In genomic region chr7:84912018-84912417, GRCh38 we compare ENCODE assay signal across 19 cellular contexts.
DNase-seq lines count a peak whose midpoint lies in the region; ATAC-seq, FAIRE-seq and TF ChIP-seq lines count a peak whose summit lies in the region.
"Had no signal": no experiment of that assay in that cellular context is flagged by ENCODE, and none has a peak within 500 bp of the region (broad histone marks: within the 10 kb centered on the region; RNA-seq: fewer than 3 reads in every experiment).

No MANE protein-coding gene starts in this region.

- ATAC-seq in aorta (ENCODE audit: low FRiP score): no peak

- no peaks in the 10 kb centered on the region for H3K79me1 ChIP-seq in H1 (ENCODE audit: low read depth, low read length)

- H2AK5ac ChIP-seq in H1 (ENCODE audit: low read depth, low read length): no peak overlapping the region

- H4K8ac ChIP-seq in H1 (ENCODE audit: extremely low read depth, insufficient read depth, low read length): no peak overlapping the region

- H3K4ac ChIP-seq in H1 (replicated peaks; ENCODE audit: insufficient read length, low read depth, low read length): no peak overlapping the region

- TF ChIP-seq CTCF in H1 (IDR thresholded peaks at IDR 0.05; ENCODE audit: control extremely low read depth in 1 of 3, insufficient read depth in 1 of 3, low read depth in 1 of 3, low read length in 3 of 3): no peak
- TF ChIP-seq CTCF in D721Med (IDR thresholded peaks at IDR 0.05; ENCODE audit: insufficient read depth, missing control alignments): no peak

- no peaks in the 10 kb centered on the region for H3K9me3 ChIP-seq in HUES64 (ENCODE audit: insufficient read depth, low read depth, low read length)
- no peaks in the 10 kb centered on the region for H3K9me3 ChIP-seq in H1 (ENCODE audit: insufficient read depth in 2 of 2, low read depth in 1 of 2, low read length in 1 of 2)
- H3K9me3 ChIP-seq in aorta (ENCODE audit: control insufficient read depth, low read length): no peaks in the 10 kb centered on the region
- H3K9me3 ChIP-seq: BLaER1 treated with 17β-estradiol and CSF1 and Interleukin-3, amounts not matched to agents 10 nM and 100 nM had no signal

- H2BK20ac ChIP-seq in H1 (ENCODE audit: low read length): no peak overlapping the region

- H4K91ac ChIP-seq in H1 (replicated peaks; ENCODE audit: insufficient read length, low read length): no peak overlapping the region

- no peak overlapping the region; a peak in 1 of 4 replicates for H3K4me2 ChIP-seq in H1 (ENCODE audit: insufficient read depth in 1 of 2, low read depth in 2 of 2, low read length in 2 of 2)
- H3K4me2 ChIP-seq: BLaER1 treated with 17β-estradiol and CSF1 and Interleukin-3, amounts not matched to agents 10 nM and 100 nM had no signal

- no peaks in the 10 kb centered on the region for H3K27me3 ChIP-seq in HUES64 (ENCODE audit: insufficient read depth, low read length)
- H3K27me3 ChIP-seq in H1 (replicated peaks in 1 of 4; ENCODE audit: control insufficient read depth in 3 of 4, extremely low read depth in 1 of 4, insufficient read depth in 3 of 4, low read length in 3 of 4): no peaks in the 10 kb centered on the region
- no peaks in the 10 kb centered on the region for H3K27me3 ChIP-seq in aorta (ENCODE audit: control insufficient read depth in 1 of 2, insufficient read depth in 2 of 2, low read length in 1 of 2)
- H3K27me3 ChIP-seq: BLaER1 treated with 17β-estradiol and CSF1 and Interleukin-3, amounts not matched to agents 10 nM and 100 nM had no signal

- H3K4me3 ChIP-seq in HUES64 (ENCODE audit: low read length) (no peak overlapping the region), H1 (ENCODE audit: extremely low read depth in 1 of 4, insufficient read depth in 2 of 4, low read depth in 3 of 4, low read length in 4 of 4) (peak overlapping the region in 1 of 4 experiments; percentile 29; a peak in 1 of 8 replicates), aorta (ENCODE audit: low read length in 2 of 2) (no peak overlapping the region)
- H3K4me3 ChIP-seq: BLaER1 treated with 17β-estradiol and CSF1 and Interleukin-3, amounts not matched to agents 10 nM and 100 nM had no signal

- no peaks in the 10 kb centered on the region for H3K36me3 ChIP-seq in HUES64 (ENCODE audit: insufficient read depth, low read length)
- no peaks in the 10 kb centered on the region for H3K36me3 ChIP-seq in H1 (ENCODE audit: control insufficient read depth in 2 of 4, insufficient read depth in 4 of 4, low read length in 3 of 4)
- H3K36me3 ChIP-seq in aorta (ENCODE audit: control insufficient read depth in 1 of 2, insufficient read depth in 2 of 2, low read length in 1 of 2): no peaks in the 10 kb centered on the region
- H3K36me3 ChIP-seq: BLaER1 treated with 17β-estradiol and CSF1 and Interleukin-3, amounts not matched to agents 10 nM and 100 nM had no signal

- peaks cover 33% of the 10 kb centered on the region for H3K4me1 ChIP-seq in HUES64 (ENCODE audit: insufficient read depth, low read length)
- peaks cover 0 to 8% (median 5%) of the 10 kb centered on the region in 4 experiments; a peak in 3 of 7 replicates for H3K4me1 ChIP-seq in H1 (replicated peaks in 1 of 4; ENCODE audit: control insufficient read depth in 3 of 4, insufficient read depth in 4 of 4, low read length in 3 of 4)
- H3K4me1 ChIP-seq in aorta (ENCODE audit: control insufficient read depth in 1 of 2, insufficient read depth in 2 of 2, low read length in 2 of 2): peaks cover 0 to 2% of the 10 kb centered on the region in 2 donors

- no peak overlapping the region for H2BK12ac ChIP-seq in H1 (ENCODE audit: low read depth, low read length)

- TF ChIP-seq RAD21 in H1 (IDR thresholded peaks at IDR 0.05 in 1 of 2, conservative IDR thresholded peaks at IDR 0.05 in 1 of 2; ENCODE audit: low read depth in 2 of 2, low read length in 2 of 2): no peak

- DNase-seq in H1 (ENCODE audit: low read depth in 1 of 2, low spot score in 2 of 2) (no peak), D341Med (ENCODE audit: low spot score) (no peak), aorta (no peak), cerebellar cortex (ENCODE audit: low spot score) (no peak), D721Med (ENCODE audit: insufficient read length, low spot score) (no peak)
- DNase-seq: 8988T; ACHN; CD4-positive, CD25-positive, alpha-beta regulatory T cell; DMS153; DMS79 treated with DMSO at 0.1 percent for 48 hours; EL; GDM1 had no signal

- no peak overlapping the region for H2BK120ac ChIP-seq in H1 (replicated peaks; ENCODE audit: low read depth, low read length)

- no peaks in the 10 kb centered on the region for H3K79me2 ChIP-seq in H1 (ENCODE audit: control insufficient read depth in 1 of 2, insufficient read depth in 2 of 2, low read length in 2 of 2)

- POLR2A ChIA-PET in H1 (lab: Charles Lee; ENCODE audit: partially characterized antibody): no interaction called here

- peak; percentile 93 for FAIRE-seq in G401.6 (lab: Jason Lieb, UNC)
- no peak for FAIRE-seq in H1 (lab: Jason Lieb, UNC)
- FAIRE-seq in islet of Langerhans (lab: Jason Lieb, UNC): peak; percentile 53
- no peak for FAIRE-seq in D721Med (lab: Jason Lieb, UNC)
- FAIRE-seq: GM12892, GM19239, H54 had no signal

- peak overlapping the region; percentile 100 for H4K5ac ChIP-seq in H1 (ENCODE audit: insufficient read length, low read depth, low read length)

- no peak overlapping the region for H2AFZ ChIP-seq in H1 (ENCODE audit: low read length)

- no peak overlapping the region; the same call in 1 of the 2 replicates for H3K18ac ChIP-seq in H1 (ENCODE audit: extremely low read depth, low read length)

- intact Hi-C loops in aorta (cut with DNase I): no loop called here

- no peak overlapping the region for H3K23ac ChIP-seq in H1 (ENCODE audit: insufficient read length)

- H3K9ac ChIP-seq in HUES64 (ENCODE audit: low read depth, low read length) (no peak overlapping the region), H1 (replicated peaks in 1 of 4; ENCODE audit: extremely low read depth in 1 of 4, low read depth in 3 of 4, low read length in 3 of 4) (no peak overlapping the region)
- H3K9ac ChIP-seq: BLaER1 treated with 17β-estradiol and CSF1 and Interleukin-3, amounts not matched to agents 10 nM and 100 nM had no signal

- H3K27ac ChIP-seq in HUES64 (ENCODE audit: low read depth, low read length): peak overlapping the region; percentile 86
- H3K27ac ChIP-seq in H1 (ENCODE audit: low read depth, low read length): no peak overlapping the region
- no peak overlapping the region for H3K27ac ChIP-seq in aorta (ENCODE audit: low read depth in 1 of 2, low read length in 2 of 2)
- H3K27ac ChIP-seq: BLaER1 treated with 17β-estradiol and CSF1 and Interleukin-3, amounts not matched to agents 10 nM and 100 nM had no signal

- TF ChIP-seq EP300 in H1 (IDR thresholded peaks at IDR 0.05; ENCODE audit: borderline replicate concordance in 1 of 2, low read depth in 2 of 2, low read length in 2 of 2): no peak

- H3K23me2 ChIP-seq in H1 (ENCODE audit: low read depth, low read length): no peaks in the 10 kb centered on the region

- H2BK15ac ChIP-seq in H1 (ENCODE audit: low read length): no peak overlapping the region

- H2BK5ac ChIP-seq in H1 (ENCODE audit: low read depth, low read length): no peak overlapping the region

- CTCF ChIA-PET in H1 (lab: Charles Lee; ENCODE audit: partially characterized antibody): no interaction called here

- TF ChIP-seq POLR2A in H1 (IDR thresholded peaks at IDR 0.05; ENCODE audit: control extremely low read depth in 1 of 2, low read depth in 2 of 2, low read length in 2 of 2): no peak

- no peaks in the 10 kb centered on the region for H4K20me1 ChIP-seq in H1 (replicated peaks in 1 of 2; ENCODE audit: control insufficient read depth in 1 of 2, insufficient read depth in 2 of 2, low read length in 2 of 2)
- H4K20me1 ChIP-seq: BLaER1 treated with 17β-estradiol and CSF1 and Interleukin-3, amounts not matched to agents 10 nM and 100 nM had no signal

- H3K56ac ChIP-seq in H1 (replicated peaks; ENCODE audit: insufficient read length, low read depth, low read length): no peak overlapping the region

- H3K14ac ChIP-seq in H1 (ENCODE audit: insufficient read length): no peak overlapping the region

TF ChIP-seq in H1, 55 proteins besides CTCF, POLR2A, EP300 and RAD21 (continues in another document):
- no peak for TF ChIP-seq ATF2 (IDR thresholded peaks at IDR 0.05; ENCODE audit: low read length)
